In genomic region chr3:191296041-191296541, GRCh38 we compare ENCODE assay signal across 11 cellular contexts. TPM values are rescaled to one million over a fixed set of nuclear protein-coding genes. Genes with fewer than 3 reads are reported as not detected.
A peak's percentile ranks its signal among the peaks of the same experiment; 100 is the strongest.
DNase-seq lines count a peak whose midpoint lies in the region; ATAC-seq and TF ChIP-seq lines count a peak whose summit lies in the region.
"Had no signal": no experiment of that assay in that cellular context is flagged by ENCODE, and none has a peak within 500 bp of the region (broad histone marks: within the 10 kb centered on the region; RNA-seq: fewer than 3 reads in every experiment).

No MANE protein-coding gene starts in this region.

- peaks cover 2% of the 10 kb centered on the region for H3K4me1 Mint-ChIP-seq in progenitor cell of endocrine pancreas (ENCODE audit: low read depth)
- no peaks in the 10 kb centered on the region for H3K4me1 Mint-ChIP-seq in activated CD4-positive, alpha-beta memory T cell treated with anti-CD3 and anti-CD28 coated beads, Interleukin-2, amount 10 ng/mL, durations not matched to agents 7 days and 5 days

- peak overlapping the region; percentile 36; the same call in 1 of the 2 replicates for H3K27ac ChIP-seq in C4-2B

- CTCF ChIA-PET in activated CD4-positive, alpha-beta memory T cell treated with anti-CD3 and anti-CD28 coated beads, Interleukin-2, amount 10 ng/mL, durations not matched to agents 7 days and 5 days (lab: Charles Lee): no interaction called here

- TF ChIP-seq CTCF in C4-2B (conservative IDR thresholded peaks at IDR 0.05) (no peak), progenitor cell of endocrine pancreas (IDR thresholded peaks at IDR 0.05; ENCODE audit: unreplicated experiment) (no peak)

- no peaks in the 10 kb centered on the region for H3K36me3 Mint-ChIP-seq in progenitor cell of endocrine pancreas (ENCODE audit: insufficient read depth)
- H3K36me3 Mint-ChIP-seq in activated CD4-positive, alpha-beta memory T cell treated with anti-CD3 and anti-CD28 coated beads, Interleukin-2, amount 10 ng/mL, durations not matched to agents 7 days and 5 days (ENCODE audit: low read depth): no peaks in the 10 kb centered on the region

- ATAC-seq in GM19328 (IDR thresholded peaks at IDR 0.05; ENCODE audit: unreplicated experiment) (peak; percentile 71), HG02970 (IDR thresholded peaks at IDR 0.05; ENCODE audit: low FRiP score, unreplicated experiment) (peak; percentile 88)

- POLR2A ChIA-PET in activated CD4-positive, alpha-beta memory T cell treated with anti-CD3 and anti-CD28 coated beads, Interleukin-2, amount 10 ng/mL, durations not matched to agents 7 days and 5 days (lab: Charles Lee): no interaction called here

- no peak overlapping the region for H3K4me3 Mint-ChIP-seq in progenitor cell of endocrine pancreas (ENCODE audit: low read depth)
- no peak overlapping the region for H3K4me3 Mint-ChIP-seq in activated CD4-positive, alpha-beta memory T cell treated with anti-CD3 and anti-CD28 coated beads, Interleukin-2, amount 10 ng/mL, durations not matched to agents 7 days and 5 days
- H3K4me3 Mint-ChIP-seq: activated CD4-positive, alpha-beta T cell treated with anti-CD3 and anti-CD28 coated beads, Interleukin-2, amount 10 ng/mL, durations not matched to agents 7 days and 5 days had no signal

- H3K9me3 Mint-ChIP-seq in progenitor cell of endocrine pancreas (ENCODE audit: low read depth): no peaks in the 10 kb centered on the region
- H3K9me3 Mint-ChIP-seq in activated CD4-positive, alpha-beta memory T cell treated with anti-CD3 and anti-CD28 coated beads, Interleukin-2, amount 10 ng/mL, durations not matched to agents 7 days and 5 days: no peaks in the 10 kb centered on the region
- H3K9me3 Mint-ChIP-seq: activated CD4-positive, alpha-beta T cell treated with anti-CD3 and anti-CD28 coated beads, Interleukin-2, amount 10 ng/mL, durations not matched to agents 7 days and 5 days had no signal

- H3K27me3 Mint-ChIP-seq in progenitor cell of endocrine pancreas: no peaks in the 10 kb centered on the region
- H3K27me3 Mint-ChIP-seq in activated CD4-positive, alpha-beta memory T cell treated with anti-CD3 and anti-CD28 coated beads, Interleukin-2, amount 10 ng/mL, durations not matched to agents 7 days and 5 days: no peaks in the 10 kb centered on the region

- DNase-seq in NOMO-1 (lab: John Stamatoyannopoulos, UW; ENCODE audit: unreplicated experiment in 2 of 2) (peak; percentile 84 to 94), AG08396 (ENCODE audit: low spot score) (no peak), progenitor cell of endocrine pancreas (ENCODE audit: low spot score, unreplicated experiment) (no peak), NK-92 (lab: John Stamatoyannopoulos, UW; ENCODE audit: unreplicated experiment) (no peak)
- DNase-seq in activated CD4-positive, alpha-beta memory T cell treated with anti-CD3 and anti-CD28 coated beads, Interleukin-2, amount 10 ng/mL, durations not matched to agents 7 days and 5 days: no peak
- DNase-seq: activated CD4-positive, alpha-beta T cell treated with anti-CD3 and anti-CD28 coated beads, Interleukin-2, amount 10 ng/mL, durations not matched to agents 7 days and 5 days; NCI-H2029 treated with DMSO at 0.1 percent for 48 hours; stimulated activated naive CD4-positive, alpha-beta T cell treated with Interleukin-2 at 50 U/mL for 16 hours had no signal

- H3K27ac Mint-ChIP-seq in progenitor cell of endocrine pancreas: no peak overlapping the region
- H3K27ac Mint-ChIP-seq in activated CD4-positive, alpha-beta memory T cell treated with anti-CD3 and anti-CD28 coated beads, Interleukin-2, amount 10 ng/mL, durations not matched to agents 7 days and 5 days: no peak overlapping the region
- H3K27ac Mint-ChIP-seq: activated CD4-positive, alpha-beta T cell treated with anti-CD3 and anti-CD28 coated beads, Interleukin-2, amount 10 ng/mL, durations not matched to agents 7 days and 5 days had no signal

RNA-seq across cellular contexts. Expression of gene CCDC50, which starts 33.1 kb away (rescaled TPM):
- 65.5 and 66.3 TPM in 2 replicates for total RNA-seq in progenitor cell of endocrine pancreas
- 10 to 100 TPM; 15.5 to 17.0 TPM for total RNA-seq in activated CD4-positive, alpha-beta memory T cell treated with anti-CD3 and anti-CD28 coated beads, Interleukin-2, amount 10 ng/mL, durations not matched to agents 7 days and 5 days

RNA-seq across cellular contexts. Expression of gene UTS2B, which starts 34.2 kb away (rescaled TPM):
- total RNA-seq in progenitor cell of endocrine pancreas: 0.62 TPM in 1 of 2 replicates, not detected in the other
- total RNA-seq in activated CD4-positive, alpha-beta memory T cell treated with anti-CD3 and anti-CD28 coated beads, Interleukin-2, amount 10 ng/mL, durations not matched to agents 7 days and 5 days: not detected

Comparison
In these comparisons a context has a peak if more than half of its experiments do, and no peak if none do; other contexts are left out.
1. DNase-seq: peak in NOMO-1 (2 of 2); none in AG08396 (single experiment), progenitor cell of endocrine pancreas (single experiment), activated CD4-positive, alpha-beta memory T cell treated with anti-CD3 and anti-CD28 coated beads, Interleukin-2, amount 10 ng/mL, durations not matched to agents 7 days and 5 days (single experiment) and NK-92 (single experiment).